ENCODE assay signal across 23 cellular contexts in the genomic region with DNA sequence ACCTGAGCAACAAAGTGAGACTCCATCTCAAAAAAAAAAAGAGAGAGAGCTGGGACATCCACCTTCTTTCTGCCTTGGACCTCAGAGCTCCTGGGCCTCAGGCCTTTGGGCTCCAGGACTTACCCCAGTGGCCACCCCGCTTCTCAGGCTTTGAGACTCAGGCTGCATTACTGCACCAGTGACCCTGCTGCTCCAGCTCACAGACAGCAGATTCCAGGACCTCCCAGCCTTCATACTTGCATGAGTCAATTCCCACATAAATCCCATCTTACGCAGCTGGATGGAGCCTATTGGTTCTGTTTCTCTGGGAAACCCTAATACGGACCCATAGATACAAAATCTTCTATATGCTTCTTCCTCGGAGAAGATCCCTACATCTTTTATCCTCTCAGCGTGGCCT. TPM values are rescaled to one million over a fixed set of nuclear protein-coding genes. Genes with fewer than 3 reads are reported as not detected.
"Had no signal": no experiment of that assay in that cellular context is flagged by ENCODE, and none has a peak within 500 bp of the region (broad histone marks: within the 10 kb centered on the region; RNA-seq: fewer than 3 reads in every experiment).

No MANE protein-coding gene starts in this region.

- H3K27me3 ChIP-seq: breast epithelium, esophagus muscularis mucosa, gastrocnemius medialis, hepatocyte, right atrium auricular region, spleen, tibial nerve had no signal

- H3K9me3 ChIP-seq: breast epithelium, esophagus muscularis mucosa, gastrocnemius medialis, right atrium auricular region, spleen, tibial nerve had no signal

- H3K4me1 ChIP-seq: breast epithelium had no signal

- H3K4me3 ChIP-seq: breast epithelium, esophagus muscularis mucosa, gastrocnemius medialis, hepatocyte, right atrium auricular region, spleen, tibial nerve had no signal

- H3K27ac ChIP-seq: esophagus muscularis mucosa, gastrocnemius medialis, hepatocyte, right atrium auricular region, spleen had no signal

- H3K36me3 ChIP-seq: breast epithelium, gastrocnemius medialis had no signal

- DNase-seq: activated CD4-positive, alpha-beta memory T cell treated with anti-CD3 and anti-CD28 coated beads for 36 hours; activated CD4-positive, alpha-beta T cell treated with anti-CD3 and anti-CD28 coated beads for 48 hours; activated CD8-positive, alpha-beta memory T cell treated with anti-CD3 and anti-CD28 coated beads, Interleukin-2, amount 50 U/mL, for 48 hours; activated gamma-delta T cell treated with Interleukin-2 at 50 U/mL for 16 hours; activated naive CD4-positive, alpha-beta T cell treated with anti-CD3 and anti-CD28 coated beads, Interleukin-2, amount 50 U/mL, for 16 hours; activated T-cell treated with anti-CD3 and anti-CD28 coated beads, Interleukin-2, amount 50 U/mL, for 24 hours; amygdala; central memory CD4-positive, alpha-beta T cell; endodermal cell; gastrocnemius medialis; midbrain; naive thymus-derived CD4-positive, alpha-beta T cell; nucleus accumbens; spleen; stimulated activated naive CD4-positive, alpha-beta T cell; T-helper 2 cell had no signal

RNA-seq across cellular contexts. Expression of gene CEP295NL, which starts 2.1 kb away (rescaled TPM):
- total RNA-seq: activated CD4-positive, alpha-beta memory T cell treated with anti-CD3 and anti-CD28 coated beads for 36 hours; activated CD8-positive, alpha-beta memory T cell treated with anti-CD3 and anti-CD28 coated beads for 36 hours; activated T-helper 17 cell treated with anti-CD3 and anti-CD28 coated beads, Interleukin-2, amount 50 U/mL, for 72 hours had no signal
